ENCODE assay signal across 18 cellular contexts in genomic region chr13:98202026-98202425, GRCh38. TPM values are rescaled to one million over a fixed set of nuclear protein-coding genes. Genes with fewer than 3 reads are reported as not detected.
DNase-seq lines count a peak whose midpoint lies in the region; ATAC-seq and TF ChIP-seq lines count a peak whose summit lies in the region.
"Had no signal": no experiment of that assay in that cellular context is flagged by ENCODE, and none has a peak within 500 bp of the region (broad histone marks: within the 10 kb centered on the region; RNA-seq: fewer than 3 reads in every experiment).

No MANE protein-coding gene starts in this region.

- no peaks in the 10 kb centered on the region for H3K4me1 ChIP-seq in colonic mucosa

- H3K27ac Mint-ChIP-seq in neural crest cell (ENCODE audit: unreplicated experiment) = peak overlapping the region; percentile 97
- H3K27ac Mint-ChIP-seq: activated B cell treated with CpG ODN at 0.5 μM for 24 hours; activated naive CD4-positive, alpha-beta T cell treated with anti-CD3 and anti-CD28 coated beads, Interleukin-2, amount 10 ng/mL, durations not matched to agents 7 days and 5 days had no signal

- peaks cover 32% of the 10 kb centered on the region for H3K36me3 Mint-ChIP-seq in neural crest cell (ENCODE audit: low read depth)
- H3K36me3 Mint-ChIP-seq: activated naive CD4-positive, alpha-beta T cell treated with anti-CD3 and anti-CD28 coated beads, Interleukin-2, amount 10 ng/mL, durations not matched to agents 7 days and 5 days had no signal

- H3K27ac ChIP-seq in colonic mucosa = no peak overlapping the region

- ATAC-seq in GM19328 (IDR thresholded peaks at IDR 0.05; ENCODE audit: unreplicated experiment) = no peak
- ATAC-seq in GM18520 (IDR thresholded peaks at IDR 0.05; ENCODE audit: unreplicated experiment) = no peak
- ATAC-seq in GM21717 (IDR thresholded peaks at IDR 0.05; ENCODE audit: unreplicated experiment) = no peak
- ATAC-seq: left ventricle myocardium superior had no signal

- H3K36me3 ChIP-seq in colonic mucosa = no peaks in the 10 kb centered on the region

- H3K9ac ChIP-seq in colonic mucosa (ENCODE audit: low read depth in 2 of 2, low read length in 2 of 2) = no peak overlapping the region
- H3K9ac ChIP-seq: SK-N-SH had no signal

- TF ChIP-seq CTCF in colonic mucosa (IDR thresholded peaks at IDR 0.05) (no peak), neural crest cell (conservative IDR thresholded peaks at IDR 0.05) (no peak)

- intact Hi-C loops in colonic mucosa (cut with DNase I) = no loop called here

- peak overlapping the region; percentile 64 for H3K4me3 Mint-ChIP-seq in neural crest cell
- H3K4me3 Mint-ChIP-seq: activated B cell treated with CpG ODN at 0.5 μM for 24 hours; activated naive CD4-positive, alpha-beta T cell treated with anti-CD3 and anti-CD28 coated beads, Interleukin-2, amount 10 ng/mL, durations not matched to agents 7 days and 5 days had no signal

- no peaks in the 10 kb centered on the region for H3K9me3 ChIP-seq in colonic mucosa

- H3K9me3 Mint-ChIP-seq in neural crest cell = peaks cover 14% of the 10 kb centered on the region

- no peaks in the 10 kb centered on the region for H3K27me3 Mint-ChIP-seq in neural crest cell (ENCODE audit: low read depth)

- DNase-seq in D341Med (ENCODE audit: low spot score) (peak; percentile 89), colonic mucosa (peak; percentile 52), neural crest cell (ENCODE audit: low read depth, low spot score) (peak; percentile 29)
- DNase-seq in Jurkat, Clone E6-1 (ENCODE audit: low read depth, low spot score) = peak; percentile 18
- DNase-seq in effector CD8-positive, alpha-beta T cell (lab: John Stamatoyannopoulos, UW) = no peak
- DNase-seq: activated B cell treated with CpG ODN at 0.5 μM for 24 hours; activated naive CD4-positive, alpha-beta T cell treated with anti-CD3 and anti-CD28 coated beads, Interleukin-2, amount 10 ng/mL, durations not matched to agents 7 days and 5 days; caudate nucleus; DMS53; left ventricle myocardium superior; NCI-H1048; NCI-H774; SK-N-SH; stimulated activated CD8-positive, alpha-beta memory T cell treated with anti-CD3 and anti-CD28 coated beads, Interleukin-4, amount 100 ng/mL, for 48 hours had no signal

- no peaks in the 10 kb centered on the region for H3K27me3 ChIP-seq in colonic mucosa

- peaks cover 47% of the 10 kb centered on the region for H3K4me1 Mint-ChIP-seq in neural crest cell
- H3K4me1 Mint-ChIP-seq: activated B cell treated with CpG ODN at 0.5 μM for 24 hours; activated naive CD4-positive, alpha-beta T cell treated with anti-CD3 and anti-CD28 coated beads, Interleukin-2, amount 10 ng/mL, durations not matched to agents 7 days and 5 days had no signal

- H3K4me3 ChIP-seq in Jurkat, Clone E6-1 (ENCODE audit: low read length) = no peak overlapping the region
- no peak overlapping the region for H3K4me3 ChIP-seq in colonic mucosa

RNA-seq across cellular contexts. Expression of gene RNF113B, which starts 25.0 kb away (rescaled TPM):
- polyA plus RNA-seq in Jurkat, Clone E6-1 (2012; ENCODE audit: insufficient read depth, insufficient read length) = not detected
- total RNA-seq in colonic mucosa (not detected), neural crest cell (not detected in 2 replicates)
- total RNA-seq: activated B cell treated with CpG ODN at 0.5 μM for 24 hours, left ventricle myocardium superior, omental fat pad had no signal
- polyA plus RNA-seq: SK-N-SH had no signal

RNA-seq across cellular contexts. Expression of gene FARP1, which starts 59.1 kb away (rescaled TPM):
- polyA plus RNA-seq in Jurkat, Clone E6-1 (2012; ENCODE audit: insufficient read depth, insufficient read length) = 3.6 TPM
- total RNA-seq in colonic mucosa (10 to 100 TPM; 39.1 to 53.5 TPM), neural crest cell (138 and 139 TPM in 2 replicates)
